Comparison of ENCODE assay signal across 1 cellular context in the genomic region with DNA sequence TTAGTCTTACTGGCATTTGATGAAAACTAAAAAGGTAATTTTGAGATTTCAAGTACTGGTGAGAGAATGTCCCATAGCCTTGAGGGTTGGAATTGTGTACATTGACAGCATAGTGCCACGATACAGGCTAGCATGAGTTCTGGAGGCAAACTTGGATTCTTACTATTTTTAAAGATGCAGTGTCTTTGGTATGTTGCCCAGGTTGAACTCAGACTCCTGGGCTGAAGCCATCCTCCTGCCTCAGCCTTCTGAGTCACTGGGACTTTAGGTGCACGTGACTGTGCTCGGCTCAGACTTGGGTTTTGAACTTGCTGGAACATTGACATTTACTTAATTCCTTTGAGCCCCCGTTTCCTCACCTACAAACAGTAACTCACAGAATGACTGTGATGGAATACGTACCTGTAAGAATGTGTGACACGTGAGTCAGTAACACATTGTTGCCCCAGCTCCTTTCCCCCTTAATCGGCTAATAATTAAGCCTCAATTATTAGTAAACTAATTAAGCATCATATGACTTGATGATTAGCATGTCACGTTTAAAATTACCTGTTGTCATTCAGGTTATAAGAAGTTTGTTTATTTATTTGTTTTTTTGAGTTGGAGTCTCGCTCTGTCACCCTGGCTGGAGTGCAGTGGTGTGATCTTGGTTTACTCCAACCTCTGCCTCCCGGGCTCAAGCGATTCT.
A peak's percentile ranks its signal among the peaks of the same experiment; 100 is the strongest.
TF ChIP-seq lines count a peak whose summit lies in the region.

No MANE protein-coding gene starts in this region.

TF ChIP-seq in SK-N-SH, 30 proteins besides CTCF, POLR2A, EP300 and RAD21:
- TF ChIP-seq POLR2AphosphoS5 (IDR thresholded peaks at IDR 0.05; ENCODE audit: low read depth, low read length) (0 out of 2 replicates have a peak, but pooled peaks have one; percentile 6), NFIC (IDR thresholded peaks at IDR 0.05; ENCODE audit: borderline replicate concordance) (peak; percentile 45; the same call in 1 of the 2 replicates), TCF12 (IDR thresholded peaks at IDR 0.05) (peak; percentile 16; the same call in 1 of the 2 replicates), FOSL2 (IDR thresholded peaks at IDR 0.05; ENCODE audit: borderline replicate concordance, low read depth) (peak; percentile 44; the same call in 1 of the 2 replicates), ELF1 (IDR thresholded peaks at IDR 0.05) (no peak), JUND (IDR thresholded peaks at IDR 0.05) (peak; percentile 52; the same call in 1 of the 2 replicates), RCOR1 (IDR thresholded peaks at IDR 0.05; ENCODE audit: low read length) (no peak)
- TF ChIP-seq, protein P1, sequence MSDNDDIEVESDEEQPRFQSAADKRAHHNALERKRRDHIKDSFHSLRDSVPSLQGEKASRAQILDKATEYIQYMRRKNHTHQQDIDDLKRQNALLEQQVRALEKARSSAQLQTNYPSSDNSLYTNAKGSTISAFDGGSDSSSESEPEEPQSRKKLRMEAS (IDR thresholded peaks at IDR 0.05; ENCODE audit: low read depth): peak; percentile 78
- TF ChIP-seq, protein P2, sequence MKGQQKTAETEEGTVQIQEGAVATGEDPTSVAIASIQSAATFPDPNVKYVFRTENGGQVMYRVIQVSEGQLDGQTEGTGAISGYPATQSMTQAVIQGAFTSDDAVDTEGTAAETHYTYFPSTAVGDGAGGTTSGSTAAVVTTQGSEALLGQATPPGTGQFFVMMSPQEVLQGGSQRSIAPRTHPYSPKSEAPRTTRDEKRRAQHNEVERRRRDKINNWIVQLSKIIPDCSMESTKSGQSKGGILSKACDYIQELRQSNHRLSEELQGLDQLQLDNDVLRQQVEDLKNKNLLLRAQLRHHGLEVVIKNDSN (IDR thresholded peaks at IDR 0.05; ENCODE audit: borderline replicate concordance, low read depth): peak; percentile 85
